8 cellular contexts compared by ENCODE assay signal in the genomic region with DNA sequence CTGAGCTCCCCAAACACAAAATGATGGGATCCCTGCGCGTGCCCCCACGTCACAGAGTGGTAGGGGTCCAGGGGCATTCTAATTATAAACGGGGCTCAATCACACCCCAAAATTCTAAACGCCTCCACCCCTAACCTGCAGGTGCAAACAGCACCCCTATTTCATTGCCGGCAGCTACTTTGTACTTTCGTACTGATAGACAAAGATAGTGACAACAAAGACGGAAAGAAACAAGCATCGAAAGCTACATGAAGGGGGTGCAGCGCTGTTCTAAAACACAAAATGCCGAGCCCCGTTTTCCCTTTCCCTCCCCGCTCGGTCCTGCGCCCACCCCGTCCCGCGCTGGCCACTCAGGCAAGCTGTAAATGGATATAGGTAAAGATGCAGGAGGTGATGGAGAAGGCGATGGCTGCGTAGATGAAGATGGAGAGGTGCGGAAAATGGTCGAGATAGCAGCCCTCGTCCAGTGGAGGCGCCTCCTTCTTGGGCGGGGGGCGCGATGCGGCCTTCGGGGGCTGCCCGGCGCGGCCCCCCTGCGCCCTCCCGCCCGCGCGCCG. TPM values are rescaled to one million over a fixed set of nuclear protein-coding genes. Genes with fewer than 3 reads are reported as not detected.
DNase-seq lines count a peak whose midpoint lies in the region; ATAC-seq and TF ChIP-seq lines count a peak whose summit lies in the region.

No MANE protein-coding gene starts in this region.

- H3K4me1 ChIP-seq in adipocyte (ENCODE audit: control insufficient read depth, insufficient read depth, low read length) (peaks cover 3% of the 10 kb centered on the region), stomach smooth muscle (ENCODE audit: control insufficient read depth, insufficient read depth, low read length) (peaks cover 17% of the 10 kb centered on the region)

- H3K9ac ChIP-seq in adipocyte (ENCODE audit: low read length) (peak overlapping the region; percentile 68), stomach smooth muscle (ENCODE audit: low read length in 2 of 2) (peak overlapping the region; percentile 6 to 51)

- DNase-seq in Right ventricle myocardium inferior (ENCODE audit: missing footprints) (no peak), Right ventricle myocardium superior (no peak), adipocyte (ENCODE audit: low read depth) (no peak), kidney epithelial cell (ENCODE audit: low read depth) (no peak), DMS153 (lab: John Stamatoyannopoulos, UW) (no peak)

- peak overlapping the region; percentile 76 for H3K4me3 ChIP-seq in adipocyte (ENCODE audit: low read length)
- H3K4me3 ChIP-seq in kidney epithelial cell (ENCODE audit: low read depth, low read length) = peak overlapping the region; percentile 67
- H3K4me3 ChIP-seq in stomach smooth muscle (ENCODE audit: low read length in 2 of 2) = peak overlapping the region; percentile 69 to 76

- ATAC-seq in Right ventricle myocardium inferior (peak; percentile 15), Right ventricle myocardium superior (ENCODE audit: poor library complexity) (no peak), GM21825 (IDR thresholded peaks at IDR 0.05; ENCODE audit: unreplicated experiment) (no peak), HG03571 (IDR thresholded peaks at IDR 0.05; ENCODE audit: unreplicated experiment) (no peak)

- H3K9me3 ChIP-seq in adipocyte (ENCODE audit: control insufficient read depth, low read length) = no peaks in the 10 kb centered on the region
- H3K9me3 ChIP-seq in stomach smooth muscle (ENCODE audit: control insufficient read depth in 2 of 2, low read length in 2 of 2) = no peaks in the 10 kb centered on the region

- H3K27ac ChIP-seq in stomach smooth muscle (ENCODE audit: low read length) = no peak overlapping the region

- H3K36me3 ChIP-seq in adipocyte (ENCODE audit: control insufficient read depth, insufficient read depth, low read length, severe bottlenecking) = peaks cover 5% of the 10 kb centered on the region
- no peaks in the 10 kb centered on the region for H3K36me3 ChIP-seq in kidney epithelial cell (ENCODE audit: control insufficient read depth, insufficient read depth, low read length)
- no peaks in the 10 kb centered on the region for H3K36me3 ChIP-seq in stomach smooth muscle (ENCODE audit: control insufficient read depth in 2 of 2, insufficient read depth in 2 of 2, low read length in 2 of 2)

- no peaks in the 10 kb centered on the region for H3K27me3 ChIP-seq in adipocyte (replicated peaks; ENCODE audit: control insufficient read depth, insufficient read depth, low read length)
- H3K27me3 ChIP-seq in kidney epithelial cell (ENCODE audit: control insufficient read depth, insufficient read depth, low read length) = peaks cover 5% of the 10 kb centered on the region
- peaks cover 2 to 23% of the 10 kb centered on the region in 2 donors for H3K27me3 ChIP-seq in stomach smooth muscle (ENCODE audit: control insufficient read depth in 1 of 2, insufficient read depth in 2 of 2, low read length in 2 of 2)

- no peak for TF ChIP-seq CTCF in kidney epithelial cell (IDR thresholded peaks at IDR 0.05; ENCODE audit: insufficient read depth, low read length, poor library complexity, severe bottlenecking)

- intact Hi-C loops in Right ventricle myocardium inferior (cut with DNase I) = no loop called here
- intact Hi-C loops in Right ventricle myocardium superior (cut with DNase I) = no loop called here

RNA-seq across cellular contexts. Expression of gene MIS12, which starts 14.0 kb away (rescaled TPM):
- total RNA-seq in Right ventricle myocardium inferior (11.4 TPM), Right ventricle myocardium superior (10.0 TPM), kidney epithelial cell (23.7 and 25.1 TPM in 2 replicates)

RNA-seq across cellular contexts. Expression of gene DERL2, which starts 14.3 kb away (rescaled TPM):
- total RNA-seq in Right ventricle myocardium inferior = 27.7 TPM
- total RNA-seq in Right ventricle myocardium superior = 24.7 TPM
- total RNA-seq in kidney epithelial cell = 45.9 and 65.6 TPM in 2 replicates

RNA-seq across cellular contexts. Expression of gene DHX33, which starts 31.5 kb away (rescaled TPM):
- 4.7 TPM for total RNA-seq in Right ventricle myocardium inferior
- 4.0 TPM for total RNA-seq in Right ventricle myocardium superior
- total RNA-seq in kidney epithelial cell = 16.4 and 17.2 TPM in 2 replicates
